In the genomic region with DNA sequence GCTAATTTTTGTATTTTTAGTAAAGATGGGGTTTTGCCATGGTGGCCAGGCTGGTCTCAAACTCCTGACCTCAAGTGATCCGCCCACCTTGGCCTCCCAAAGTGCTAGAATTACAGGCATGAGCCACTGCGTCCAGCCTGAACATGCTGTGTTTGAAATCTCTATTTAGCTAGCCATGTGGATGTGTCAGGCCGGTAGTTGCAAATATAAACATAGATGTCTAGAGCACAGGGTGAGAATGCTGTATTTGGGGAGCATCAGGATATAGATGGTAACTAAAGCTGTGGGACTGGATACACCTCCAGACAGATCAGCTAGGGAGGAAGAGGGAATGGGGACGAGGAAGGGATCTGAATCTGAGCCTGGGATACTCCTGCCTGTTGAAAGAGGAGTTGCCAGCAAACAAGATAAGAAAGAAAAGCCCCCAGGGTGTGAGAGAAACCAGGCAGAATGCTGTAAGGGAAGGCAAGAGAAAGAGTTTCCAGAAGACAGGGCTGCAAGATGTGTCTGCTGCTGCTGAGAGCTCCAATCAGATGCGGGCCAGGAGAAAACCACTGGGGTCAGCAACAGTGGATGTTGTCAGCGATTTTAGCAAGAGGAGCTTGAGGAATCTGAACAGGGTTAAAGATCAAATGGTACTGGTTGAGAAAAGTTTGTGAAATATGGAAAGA, we compare ENCODE assay signal across 23 cellular contexts.
DNase-seq lines count a peak whose midpoint lies in the region; ATAC-seq and TF ChIP-seq lines count a peak whose summit lies in the region.
"Had no signal": no experiment of that assay in that cellular context is flagged by ENCODE, and none has a peak within 500 bp of the region (broad histone marks: within the 10 kb centered on the region; RNA-seq: fewer than 3 reads in every experiment).

No MANE protein-coding gene starts in this region.

- TF ChIP-seq CTCF in HCT116 (IDR thresholded peaks at IDR 0.05 in 2 of 3, conservative IDR thresholded peaks at IDR 0.05 in 1 of 3; ENCODE audit: borderline replicate concordance in 1 of 3, insufficient read depth in 1 of 3, low read depth in 2 of 3, low read length in 2 of 3) (no peak), brain microvascular endothelial cell (IDR thresholded peaks at IDR 0.05; ENCODE audit: low read depth, low read length, missing control alignments) (peak; percentile 3)

- H3K4me1 ChIP-seq in HCT116 (ENCODE audit: control insufficient read depth in 1 of 2, insufficient read depth in 2 of 2, low read length in 2 of 2) = no peaks in the 10 kb centered on the region

- RAD21 ChIA-PET in HCT116 (lab: Charles Lee; ENCODE audit: low non-redundant PET in 1 of 2, low total read pairs in 2 of 2, uncharacterized antibody in 2 of 2, unreplicated experiment in 2 of 2) = no interaction called here

- no peak for TF ChIP-seq RAD21 in HCT116 (IDR thresholded peaks at IDR 0.05; ENCODE audit: low read depth)

- no peaks in the 10 kb centered on the region for H3K9me2 ChIP-seq in HCT116 (ENCODE audit: insufficient read depth)

- H3K27ac ChIP-seq in HCT116 (ENCODE audit: low read depth, low read length) (0 out of 2 replicates have a peak overlapping the region, but pooled peaks have one; percentile 2), brain microvascular endothelial cell (no peak overlapping the region)
- H3K27ac ChIP-seq: KMS-11, neural progenitor cell had no signal

- intact Hi-C loops in HCT116 (cut with micrococcal nuclease) = no loop called here
- intact Hi-C loops in sciatic nerve (cut with DNase I) = no loop called here

- BruUV-seq in HCT116 (replicated peaks; lab: Mats Ljungman, UMichigan) = no TSS peak

- no peaks in the 10 kb centered on the region for H4K20me1 ChIP-seq in HCT116 (ENCODE audit: insufficient read depth)

- DNase-seq in HCT116 (ENCODE audit: low read depth, low spot score) (no peak), brain microvascular endothelial cell (peak; percentile 52), iPS-NIHi7 (ENCODE audit: extremely low spot score) (peak; percentile 26), sciatic nerve (ENCODE audit: low spot score) (no peak), epidermal melanocyte (ENCODE audit: insufficient read length, low spot score) (no peak)
- no peak for DNase-seq in stimulated activated CD4-positive, alpha-beta T cell treated with anti-CD3 and anti-CD28 coated beads, Interleukin-4, amount 100 ng/mL, for 1 hour
- DNase-seq in stimulated activated CD4-positive, alpha-beta T cell treated with anti-CD3 and anti-CD28 coated beads, Interleukin-12 subunit alpha, Interleukin-12 subunit beta, amount 100 ng/mL, for 4 hours = no peak
- DNase-seq: activated CD8-positive, alpha-beta memory T cell treated with anti-CD3 and anti-CD28 coated beads for 24 hours; activated naive CD4-positive, alpha-beta T cell treated with anti-CD3 and anti-CD28 coated beads for 36 hours; activated T-cell treated with anti-CD3 and anti-CD28 coated beads, Interleukin-2, amount 50 U/mL, for 48 hours; anterior cingulate cortex; CD8-positive, alpha-beta memory T cell; effector memory CD8-positive, alpha-beta T cell; hypothalamus; NCI-H1092; NCI-H2081; NCI-H524; stimulated activated CD4-positive, alpha-beta T cell treated with anti-CD3 and anti-CD28 coated beads, Interleukin-4, amount 100 ng/mL, for 4 hours; stimulated activated naive CD8-positive, alpha-beta T cell treated with anti-CD3 and anti-CD28 coated beads, Interleukin-15, amount 100 ng/mL, for 72 hours; T-helper 9 cell had no signal

- TF ChIP-seq POLR2A in HCT116 (IDR thresholded peaks at IDR 0.05; ENCODE audit: borderline replicate concordance, extremely low read depth, insufficient read depth, insufficient read length) = no peak

- H3K9me3 ChIP-seq in HCT116 (ENCODE audit: control insufficient read depth in 1 of 2, insufficient read depth in 1 of 2, low read depth in 1 of 2, low read length in 2 of 2) = no peaks in the 10 kb centered on the region

- H3K36me3 ChIP-seq in HCT116 (ENCODE audit: control insufficient read depth in 1 of 2, insufficient read depth in 2 of 2, low read length in 2 of 2) (no peaks in the 10 kb centered on the region), brain microvascular endothelial cell (replicated peaks) (no peaks in the 10 kb centered on the region)
- H3K36me3 ChIP-seq: neural progenitor cell had no signal

- no peak overlapping the region for H3K4me3 ChIP-seq in HCT116 (replicated peaks in 1 of 2; ENCODE audit: low read depth in 1 of 2, low read length in 2 of 2)
- no peak overlapping the region for H3K4me3 ChIP-seq in brain microvascular endothelial cell (ENCODE audit: low read depth, low read length)
- H3K4me3 ChIP-seq: neural progenitor cell had no signal

- in situ Hi-C loops in brain microvascular endothelial cell (cut with HindIII; ENCODE audit: low pct_ligation_motif_present, low sequenced_read_pairs) = no loop called here

- H3K9ac ChIP-seq in HCT116 (ENCODE audit: low read length) = no peak overlapping the region
- H3K9ac ChIP-seq: KMS-11, neural progenitor cell had no signal

- H2AFZ ChIP-seq in HCT116 (ENCODE audit: low read depth, low read length, poor library complexity, severe bottlenecking) = no peak overlapping the region
- H2AFZ ChIP-seq: neural progenitor cell had no signal

- ATAC-seq in HCT116 (no peak), sciatic nerve (peak; percentile 65), HG02571 (IDR thresholded peaks at IDR 0.05; ENCODE audit: unreplicated experiment) (no peak)
- ATAC-seq: effector memory CD8-positive, alpha-beta T cell had no signal

- no peaks in the 10 kb centered on the region for H3K27me3 ChIP-seq in HCT116 (ENCODE audit: insufficient read depth, low read length)
- no peaks in the 10 kb centered on the region for H3K27me3 ChIP-seq in brain microvascular endothelial cell (replicated peaks)
- H3K27me3 ChIP-seq: neural progenitor cell had no signal

- no peaks in the 10 kb centered on the region for H3K79me2 ChIP-seq in HCT116 (ENCODE audit: insufficient read depth, low read length)

- POLR2A ChIA-PET in HCT116 (lab: Charles Lee) = no interaction called here

- H3K4me2 ChIP-seq in HCT116 (ENCODE audit: low read length) = no peak overlapping the region
- H3K4me2 ChIP-seq: KMS-11, neural progenitor cell had no signal

- CTCF ChIA-PET in HCT116 (lab: Charles Lee) = no interaction called here

TF ChIP-seq in HCT116, 20 proteins besides CTCF, POLR2A, EP300 and RAD21:
- no peak for TF ChIP-seq SP1 (IDR thresholded peaks at IDR 0.05; ENCODE audit: low read depth)
- TF ChIP-seq, protein P1, sequence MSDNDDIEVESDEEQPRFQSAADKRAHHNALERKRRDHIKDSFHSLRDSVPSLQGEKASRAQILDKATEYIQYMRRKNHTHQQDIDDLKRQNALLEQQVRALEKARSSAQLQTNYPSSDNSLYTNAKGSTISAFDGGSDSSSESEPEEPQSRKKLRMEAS (IDR thresholded peaks at IDR 0.05) = no peak

Comparison
In these comparisons a context has a peak if more than half of its experiments do, and no peak if none do; other contexts are left out.
1. DNase-seq: peak in brain microvascular endothelial cell (single experiment) and iPS-NIHi7 (single experiment); none in HCT116 (single experiment), sciatic nerve (single experiment), stimulated activated CD4-positive, alpha-beta T cell treated with anti-CD3 and anti-CD28 coated beads, Interleukin-4, amount 100 ng/mL, for 1 hour (single experiment), epidermal melanocyte (single experiment) and stimulated activated CD4-positive, alpha-beta T cell treated with anti-CD3 and anti-CD28 coated beads, Interleukin-12 subunit alpha, Interleukin-12 subunit beta, amount 100 ng/mL, for 4 hours (single experiment).